Comparison of ENCODE assay signal across 16 cellular contexts in genomic region chr15:48928877-48929538, GRCh38. TPM values are rescaled to one million over a fixed set of nuclear protein-coding genes. Genes with fewer than 3 reads are reported as not detected.
DNase-seq lines count a peak whose midpoint lies in the region; ATAC-seq, FAIRE-seq and TF ChIP-seq lines count a peak whose summit lies in the region.
"Had no signal": no experiment of that assay in that cellular context is flagged by ENCODE, and none has a peak within 500 bp of the region (broad histone marks: within the 10 kb centered on the region; RNA-seq: fewer than 3 reads in every experiment).

No MANE protein-coding gene starts in this region.

- H3K4me3 Mint-ChIP-seq in T-helper 2 cell treated with Interferon-gamma antibody and Interleukin-4, amounts not matched to agents 5 μg/mL and 100 μg/mL, for 36 hours, result peak overlapping the region; percentile 4
- no peak overlapping the region for H3K4me3 Mint-ChIP-seq in astrocyte (ENCODE audit: unreplicated experiment)

- no peaks in the 10 kb centered on the region for H4K20me1 ChIP-seq in astrocyte (ENCODE audit: insufficient read depth, low read length)

- H3K27me3 Mint-ChIP-seq in T-helper 2 cell treated with Interferon-gamma antibody and Interleukin-4, amounts not matched to agents 5 μg/mL and 100 μg/mL, for 36 hours (ENCODE audit: low read depth), result no peaks in the 10 kb centered on the region
- no peaks in the 10 kb centered on the region for H3K27me3 Mint-ChIP-seq in astrocyte (ENCODE audit: low read depth, unreplicated experiment)

- ATAC-seq in activated CD4-positive, CD25-positive, alpha-beta regulatory T cell treated with anti-CD3 and anti-CD28 coated beads, Interleukin-2, amount 50 U/mL, for 24 hours, result peak; percentile 62 to 70
- no peak for ATAC-seq in GM19463 (IDR thresholded peaks at IDR 0.05; ENCODE audit: unreplicated experiment)
- ATAC-seq: body of pancreas, HCT116, Panc1 had no signal

- H3K36me3 Mint-ChIP-seq in T-helper 2 cell treated with Interferon-gamma antibody and Interleukin-4, amounts not matched to agents 5 μg/mL and 100 μg/mL, for 36 hours (ENCODE audit: low read depth), result peaks cover 2% of the 10 kb centered on the region
- no peaks in the 10 kb centered on the region for H3K36me3 Mint-ChIP-seq in astrocyte (ENCODE audit: low read depth, unreplicated experiment)

- H3K9ac ChIP-seq in astrocyte (ENCODE audit: low read length), result peak overlapping the region; percentile 32

- H3K27ac ChIP-seq in astrocyte (ENCODE audit: low read depth, low read length), result peak overlapping the region; percentile 45
- H3K27ac ChIP-seq: body of pancreas, neutrophil, transverse colon had no signal

- no peaks in the 10 kb centered on the region for H3K9me3 ChIP-seq in astrocyte (ENCODE audit: insufficient read depth, low read depth, low read length)
- H3K9me3 ChIP-seq: body of pancreas, Caco-2, neutrophil, transverse colon had no signal

- H3K9me3 Mint-ChIP-seq in T-helper 2 cell treated with Interferon-gamma antibody and Interleukin-4, amounts not matched to agents 5 μg/mL and 100 μg/mL, for 36 hours, result peaks cover 4% of the 10 kb centered on the region
- H3K9me3 Mint-ChIP-seq in astrocyte (ENCODE audit: unreplicated experiment), result no peaks in the 10 kb centered on the region

- no peak for DNase-seq in activated CD4-positive, CD25-positive, alpha-beta regulatory T cell treated with anti-CD3 and anti-CD28 coated beads, Interleukin-2, amount 50 U/mL, for 72 hours
- DNase-seq in T-helper 2 cell treated with Interferon-gamma antibody and Interleukin-4, amounts not matched to agents 5 μg/mL and 100 μg/mL, for 36 hours (ENCODE audit: low spot score), result peak; percentile 81
- peak; percentile 63 for DNase-seq in astrocyte (ENCODE audit: low read depth)
- peak in 2 of 3 donors; percentile 35 to 48 for DNase-seq in stimulated activated CD4-positive, alpha-beta T cell treated with anti-CD3 and anti-CD28 coated beads, TNF-alpha, amount 100 ng/mL, for 48 hours (ENCODE audit: low read depth in 3 of 3)
- DNase-seq in Kasumi-1 (lab: John Stamatoyannopoulos, UW), result no peak
- no peak for DNase-seq in GDM1 (lab: John Stamatoyannopoulos, UW)
- DNase-seq: body of pancreas, Caco-2, NCI-H2171 treated with DMSO at 0.1 percent for 48 hours, transverse colon had no signal

- peak overlapping the region; percentile 37 for H3K4me2 ChIP-seq in astrocyte (ENCODE audit: low read length)

- no peaks in the 10 kb centered on the region for H3K27me3 ChIP-seq in astrocyte (ENCODE audit: insufficient read depth, low read length)
- H3K27me3 ChIP-seq: body of pancreas, transverse colon had no signal

- no peak for TF ChIP-seq CTCF in astrocyte (IDR thresholded peaks at IDR 0.05; ENCODE audit: insufficient read depth, low read depth, low read length)

- no peaks in the 10 kb centered on the region for H3K36me3 ChIP-seq in astrocyte (ENCODE audit: insufficient read depth, low read length)
- H3K36me3 ChIP-seq: neutrophil, transverse colon had no signal

- no peaks in the 10 kb centered on the region for H3K79me2 ChIP-seq in astrocyte (ENCODE audit: insufficient read depth, low read length)

- H2AFZ ChIP-seq in astrocyte (ENCODE audit: low read depth, low read length), result no peak overlapping the region

- peaks cover 21% of the 10 kb centered on the region for H3K4me1 ChIP-seq in astrocyte (ENCODE audit: insufficient read depth, low read length)
- H3K4me1 ChIP-seq: body of pancreas, Caco-2 had no signal

- H3K4me3 ChIP-seq in astrocyte (ENCODE audit: insufficient read depth, low read depth, low read length), result no peak overlapping the region
- H3K4me3 ChIP-seq: body of pancreas, transverse colon had no signal

- no peak for FAIRE-seq in astrocyte (lab: Jason Lieb, UNC)
- FAIRE-seq: A204.1 had no signal

- peak overlapping the region; percentile 58 for H3K27ac Mint-ChIP-seq in T-helper 2 cell treated with Interferon-gamma antibody and Interleukin-4, amounts not matched to agents 5 μg/mL and 100 μg/mL, for 36 hours
- peak overlapping the region; percentile 63 for H3K27ac Mint-ChIP-seq in astrocyte (ENCODE audit: unreplicated experiment)

- peaks cover 48% of the 10 kb centered on the region for H3K4me1 Mint-ChIP-seq in T-helper 2 cell treated with Interferon-gamma antibody and Interleukin-4, amounts not matched to agents 5 μg/mL and 100 μg/mL, for 36 hours (ENCODE audit: low read depth)
- H3K4me1 Mint-ChIP-seq in astrocyte (ENCODE audit: low read depth, unreplicated experiment), result peaks cover 49% of the 10 kb centered on the region

RNA-seq across cellular contexts. Expression of gene SHC4, which starts 34.7 kb away (rescaled TPM):
- 2.7 and 3.7 TPM in 2 replicates for total RNA-seq in astrocyte
- total RNA-seq: Caco-2 had no signal

RNA-seq across cellular contexts. Expression of gene EID1, which starts 51.1 kb away (rescaled TPM):
- total RNA-seq in astrocyte, result 165 and 166 TPM in 2 replicates

Comparison
In these comparisons a context has a peak if more than half of its experiments do, and no peak if none do; other contexts are left out.
1. DNase-seq: peak in T-helper 2 cell treated with Interferon-gamma antibody and Interleukin-4, amounts not matched to agents 5 μg/mL and 100 μg/mL, for 36 hours (single experiment), astrocyte (single experiment) and stimulated activated CD4-positive, alpha-beta T cell treated with anti-CD3 and anti-CD28 coated beads, TNF-alpha, amount 100 ng/mL, for 48 hours (2 of 3); none in activated CD4-positive, CD25-positive, alpha-beta regulatory T cell treated with anti-CD3 and anti-CD28 coated beads, Interleukin-2, amount 50 U/mL, for 72 hours (single experiment), Kasumi-1 (0 of 2) and GDM1 (single experiment).